In the genomic region with DNA sequence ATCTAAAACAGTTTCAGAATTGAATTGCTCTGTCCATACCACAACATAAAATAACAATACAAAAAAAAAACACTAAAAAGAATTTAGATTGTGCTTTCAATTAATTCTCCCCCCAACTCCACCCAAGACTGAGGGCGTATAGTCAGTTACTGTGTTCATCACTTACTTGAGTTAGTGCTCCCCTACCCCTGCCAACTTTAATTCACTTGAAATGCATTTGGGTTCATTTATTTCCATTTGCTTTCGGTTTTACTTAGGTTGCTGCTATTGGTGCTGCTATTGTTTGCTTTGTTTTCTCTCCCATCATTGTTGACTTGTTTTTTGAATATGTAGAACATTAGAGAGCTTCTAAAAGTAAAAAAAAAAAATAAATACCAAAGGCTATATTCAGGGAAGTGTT, we compare ENCODE assay signal across 31 cellular contexts. TPM values are rescaled to one million over a fixed set of nuclear protein-coding genes. Genes with fewer than 3 reads are reported as not detected.
"Had no signal": no experiment of that assay in that cellular context is flagged by ENCODE, and none has a peak within 500 bp of the region (broad histone marks: within the 10 kb centered on the region; RNA-seq: fewer than 3 reads in every experiment).

No MANE protein-coding gene starts in this region.

- H3K4me3 Mint-ChIP-seq: activated CD4-positive, alpha-beta memory T cell treated with anti-CD3 and anti-CD28 coated beads for 36 hours; activated CD4-positive, alpha-beta T cell treated with anti-CD3 and anti-CD28 coated beads, Interleukin-2, amount 10 ng/mL, durations not matched to agents 7 days and 5 days; activated naive CD4-positive, alpha-beta T cell treated with anti-CD3 and anti-CD28 coated beads, Interleukin-2, amount 10 ng/mL, durations not matched to agents 7 days and 5 days; activated naive CD8-positive, alpha-beta T cell treated with anti-CD3 and anti-CD28 coated beads for 36 hours; activated T-cell treated with anti-CD3 and anti-CD28 coated beads, Interleukin-2, amount 50 U/mL, for 72 hours; T-cell had no signal

- DNase-seq: activated CD4-positive, alpha-beta memory T cell treated with anti-CD3 and anti-CD28 coated beads for 36 hours; activated CD4-positive, alpha-beta T cell treated with anti-CD3 and anti-CD28 coated beads, Interleukin-2, amount 10 ng/mL, durations not matched to agents 7 days and 5 days; activated CD4-positive, CD25-positive, alpha-beta regulatory T cell; activated gamma-delta T cell treated with Interleukin-2 at 50 U/mL for 16 hours; activated naive CD4-positive, alpha-beta T cell treated with anti-CD3 and anti-CD28 coated beads, Interleukin-2, amount 10 ng/mL, durations not matched to agents 7 days and 5 days; activated naive CD8-positive, alpha-beta T cell treated with anti-CD3 and anti-CD28 coated beads for 36 hours; activated T-cell treated with anti-CD3 and anti-CD28 coated beads for 4 hours; activated T-cell treated with anti-CD3 and anti-CD28 coated beads, Interleukin-2, amount 50 U/mL, for 72 hours; brain microvascular endothelial cell; cerebellar nuclear complex; KG1; MV-4-11; NCI-H1092 treated with DMSO at 0.1 percent for 48 hours; NCI-H1417 treated with DMSO at 0.1 percent for 48 hours; NCI-H1694; NCI-H2029; NCI-H345; NCI-H510A; NCI-H526 treated with DMSO at 0.1 percent for 48 hours; NCI-H82; NK-92 treated with Interleukin-12 subunit alpha and Interleukin-12 subunit beta, amount 100 ng/mL, for 24 hours; T-cell; T-helper 2 cell; T1000 had no signal

- H3K4me3 ChIP-seq: cardiac muscle cell, SK-N-MC had no signal

- H3K27ac ChIP-seq: brain microvascular endothelial cell, cardiac muscle cell, SK-N-MC, VCaP had no signal

- H3K36me3 Mint-ChIP-seq: activated naive CD4-positive, alpha-beta T cell treated with anti-CD3 and anti-CD28 coated beads, Interleukin-2, amount 10 ng/mL, durations not matched to agents 7 days and 5 days; activated naive CD8-positive, alpha-beta T cell treated with anti-CD3 and anti-CD28 coated beads for 36 hours; T-cell had no signal

- ATAC-seq: activated T-cell treated with anti-CD3 and anti-CD28 coated beads, Interleukin-2, amount 50 U/mL, for 72 hours; T-cell had no signal

- H3K27me3 Mint-ChIP-seq: activated CD4-positive, alpha-beta memory T cell treated with anti-CD3 and anti-CD28 coated beads for 36 hours; activated CD4-positive, alpha-beta T cell treated with anti-CD3 and anti-CD28 coated beads, Interleukin-2, amount 10 ng/mL, durations not matched to agents 7 days and 5 days; activated naive CD4-positive, alpha-beta T cell treated with anti-CD3 and anti-CD28 coated beads, Interleukin-2, amount 10 ng/mL, durations not matched to agents 7 days and 5 days; T-cell had no signal

- H3K4me1 Mint-ChIP-seq: activated CD4-positive, alpha-beta T cell treated with anti-CD3 and anti-CD28 coated beads, Interleukin-2, amount 10 ng/mL, durations not matched to agents 7 days and 5 days; activated naive CD4-positive, alpha-beta T cell treated with anti-CD3 and anti-CD28 coated beads, Interleukin-2, amount 10 ng/mL, durations not matched to agents 7 days and 5 days; activated naive CD8-positive, alpha-beta T cell treated with anti-CD3 and anti-CD28 coated beads for 36 hours; T-cell had no signal

- H3K27me3 ChIP-seq: brain microvascular endothelial cell, cardiac muscle cell had no signal

- H3K36me3 ChIP-seq: brain microvascular endothelial cell, cardiac muscle cell had no signal

- H3K27ac Mint-ChIP-seq: activated CD4-positive, alpha-beta memory T cell treated with anti-CD3 and anti-CD28 coated beads for 36 hours; activated CD4-positive, alpha-beta T cell treated with anti-CD3 and anti-CD28 coated beads, Interleukin-2, amount 10 ng/mL, durations not matched to agents 7 days and 5 days; activated naive CD4-positive, alpha-beta T cell treated with anti-CD3 and anti-CD28 coated beads, Interleukin-2, amount 10 ng/mL, durations not matched to agents 7 days and 5 days; activated naive CD8-positive, alpha-beta T cell treated with anti-CD3 and anti-CD28 coated beads for 36 hours; activated T-cell treated with anti-CD3 and anti-CD28 coated beads, Interleukin-2, amount 50 U/mL, for 72 hours; activated T-helper 2 cell treated with anti-CD3 and anti-CD28 coated beads, Interferon-gamma antibody, Interleukin-2, Interleukin-4, amounts not matched to agents 10 μg/mL and 5 μg/mL and 100 μg/mL, durations not matched to agents 14 hours and 24 hours and 36 hours; T-cell had no signal

RNA-seq across cellular contexts. Expression of a gene that starts 10.7 kb away (rescaled TPM):
- total RNA-seq: activated CD4-positive, alpha-beta memory T cell treated with anti-CD3 and anti-CD28 coated beads for 36 hours; activated CD4-positive, alpha-beta T cell treated with anti-CD3 and anti-CD28 coated beads, Interleukin-2, amount 10 ng/mL, durations not matched to agents 7 days and 5 days; activated CD8-positive, alpha-beta memory T cell treated with anti-CD3 and anti-CD28 coated beads for 36 hours; activated naive CD8-positive, alpha-beta T cell treated with anti-CD3 and anti-CD28 coated beads for 36 hours; activated T-cell treated with anti-CD3 and anti-CD28 coated beads, Interleukin-2, amount 50 U/mL, for 72 hours; M059J; RPMI7951 had no signal
